In genomic region chr2:178448968-178449661, GRCh38 we compare ENCODE assay signal across 8 cellular contexts. TPM values are rescaled to one million over a fixed set of nuclear protein-coding genes. Genes with fewer than 3 reads are reported as not detected.
DNase-seq lines count a peak whose midpoint lies in the region; ATAC-seq and TF ChIP-seq lines count a peak whose summit lies in the region.

No MANE protein-coding gene starts in this region.

- ATAC-seq in natural killer cell treated with Interleukin-12 subunit alpha and Interleukin-12 subunit beta and Interleukin-15 and Interleukin-18, amount 100 ng/mL, for 72 hours = no peak
- ATAC-seq in HG02759 (IDR thresholded peaks at IDR 0.05; ENCODE audit: unreplicated experiment) = no peak

- H3K9ac ChIP-seq in HUES6 (ENCODE audit: low read length) = no peak overlapping the region

- H3K4me3 Mint-ChIP-seq in CD8-positive, alpha-beta memory T cell = peak overlapping the region; percentile 23 to 95 (median 86)
- peak overlapping the region; percentile 88 to 95 (median 90) for H3K4me3 Mint-ChIP-seq in brain
- peak overlapping the region; percentile 88 for H3K4me3 Mint-ChIP-seq in natural killer cell treated with Interleukin-12 subunit alpha and Interleukin-12 subunit beta and Interleukin-15 and Interleukin-18, amount 100 ng/mL, for 72 hours

- POLR2A ChIA-PET in CD8-positive, alpha-beta memory T cell (lab: Charles Lee) = interaction anchor here (0.6 to 2.7 kb wide), 3 partner anchors 30 to 1229 kb away, joined by 3 to 25 read pairs (median 6); no protein-coding TSS in a partner anchor

- peak overlapping the region; percentile 88 for H3K27ac ChIP-seq in CD8-positive, alpha-beta memory T cell (ENCODE audit: low read depth, low read length)
- H3K27ac ChIP-seq in HUES6 (ENCODE audit: low read depth, low read length) = no peak overlapping the region

- peaks cover 0 to 46% (median 11%) of the 10 kb centered on the region in 3 donors for H3K36me3 Mint-ChIP-seq in CD8-positive, alpha-beta memory T cell
- H3K36me3 Mint-ChIP-seq in brain = peaks cover 45% of the 10 kb centered on the region
- peaks cover 13% of the 10 kb centered on the region for H3K36me3 Mint-ChIP-seq in natural killer cell treated with Interleukin-12 subunit alpha and Interleukin-12 subunit beta and Interleukin-15 and Interleukin-18, amount 100 ng/mL, for 72 hours

- peaks cover 0 to 2% of the 10 kb centered on the region in 2 donors for H3K27me3 Mint-ChIP-seq in CD8-positive, alpha-beta memory T cell
- peaks cover 4% of the 10 kb centered on the region for H3K27me3 Mint-ChIP-seq in brain
- no peaks in the 10 kb centered on the region for H3K27me3 Mint-ChIP-seq in natural killer cell treated with Interleukin-12 subunit alpha and Interleukin-12 subunit beta and Interleukin-15 and Interleukin-18, amount 100 ng/mL, for 72 hours

- H3K27ac Mint-ChIP-seq in CD8-positive, alpha-beta memory T cell = peak overlapping the region; percentile 59 to 96 (median 94)
- H3K27ac Mint-ChIP-seq in brain = peak overlapping the region; percentile 11 to 94 (median 37)
- H3K27ac Mint-ChIP-seq in natural killer cell treated with Interleukin-12 subunit alpha and Interleukin-12 subunit beta and Interleukin-15 and Interleukin-18, amount 100 ng/mL, for 72 hours = peak overlapping the region in 1 of 2 donors; percentile 39

- CTCF ChIA-PET in CD8-positive, alpha-beta memory T cell (lab: Charles Lee) = interaction anchor here (0.9 to 3.2 kb wide), 4 partner anchors 8 to 69 kb away, joined by 3 to 27 read pairs (median 3); no protein-coding TSS in a partner anchor

- H3K4me3 ChIP-seq in CD8-positive, alpha-beta memory T cell (ENCODE audit: low read length) = no peak overlapping the region
- peak overlapping the region; percentile 95; the same call in 1 of the 2 replicates for H3K4me3 ChIP-seq in HUES6 (ENCODE audit: low read depth, low read length)

- H3K4me1 Mint-ChIP-seq in CD8-positive, alpha-beta memory T cell = peaks cover 28 to 44% (median 35%) of the 10 kb centered on the region in 3 donors
- H3K4me1 Mint-ChIP-seq in brain = peaks cover 46% of the 10 kb centered on the region
- peaks cover 19 to 29% of the 10 kb centered on the region in 2 donors for H3K4me1 Mint-ChIP-seq in natural killer cell treated with Interleukin-12 subunit alpha and Interleukin-12 subunit beta and Interleukin-15 and Interleukin-18, amount 100 ng/mL, for 72 hours (ENCODE audit: low read depth in 2 of 2)

- no peaks in the 10 kb centered on the region for H3K9me3 Mint-ChIP-seq in CD8-positive, alpha-beta memory T cell
- H3K9me3 Mint-ChIP-seq in brain = no peaks in the 10 kb centered on the region
- no peaks in the 10 kb centered on the region for H3K9me3 Mint-ChIP-seq in natural killer cell treated with Interleukin-12 subunit alpha and Interleukin-12 subunit beta and Interleukin-15 and Interleukin-18, amount 100 ng/mL, for 72 hours

- peaks cover 25% of the 10 kb centered on the region for H3K4me1 ChIP-seq in CD8-positive, alpha-beta memory T cell (ENCODE audit: insufficient read depth, low read length)
- 0 out of 2 replicates have a peak, but pooled peaks cover 3% of the 10 kb centered on the region for H3K4me1 ChIP-seq in HUES6 (ENCODE audit: control insufficient read depth, insufficient read depth, low read length)

- H3K9me3 ChIP-seq in CD8-positive, alpha-beta memory T cell (ENCODE audit: low read length) = no peaks in the 10 kb centered on the region
- H3K9me3 ChIP-seq in HUES6 (ENCODE audit: control insufficient read depth, insufficient read depth, low read depth, low read length) = no peaks in the 10 kb centered on the region

- TF ChIP-seq CTCF in brain (conservative IDR thresholded peaks at IDR 0.05) = no peak

- no peak for DNase-seq in CD8-positive, alpha-beta memory T cell
- DNase-seq in natural killer cell treated with Interleukin-12 subunit alpha and Interleukin-12 subunit beta and Interleukin-15 and Interleukin-18, amount 100 ng/mL, for 72 hours (ENCODE audit: low spot score) = no peak
- DNase-seq in amniotic stem cell (lab: John Stamatoyannopoulos, UW) = no peak
- no peak for DNase-seq in NCI-H1417 (lab: John Stamatoyannopoulos, UW)
- no peak for DNase-seq in stimulated activated CD4-positive, alpha-beta T cell treated with anti-CD3 and anti-CD28 coated beads, Interleukin-12 subunit alpha, Interleukin-12 subunit beta, amount 100 ng/mL, for 4 hours

- H3K36me3 ChIP-seq in CD8-positive, alpha-beta memory T cell (ENCODE audit: insufficient read depth, low read length) = peaks cover 23% of the 10 kb centered on the region
- peaks cover 49% of the 10 kb centered on the region for H3K36me3 ChIP-seq in HUES6 (ENCODE audit: control insufficient read depth, insufficient read depth, low read length)

- no peaks in the 10 kb centered on the region for H3K27me3 ChIP-seq in CD8-positive, alpha-beta memory T cell (ENCODE audit: insufficient read depth, low read length, poor library complexity, severe bottlenecking)
- H3K27me3 ChIP-seq in HUES6 (ENCODE audit: control insufficient read depth, insufficient read depth, low read length) = no peaks in the 10 kb centered on the region

RNA-seq across cellular contexts. Expression of gene PRKRA, which starts 1.9 kb away (rescaled TPM):
- 10 to 100 TPM; 48.4 to 48.5 TPM for total RNA-seq in CD8-positive, alpha-beta memory T cell
- 58.0 TPM for polyA plus RNA-seq in CD8-positive, alpha-beta memory T cell
- polyA plus RNA-seq in brain (ENCODE audit: insufficient read depth, low read depth, low replicate concordance) = 54.4 TPM
- total RNA-seq in natural killer cell treated with Interleukin-12 subunit alpha and Interleukin-12 subunit beta and Interleukin-15 and Interleukin-18, amount 100 ng/mL, for 72 hours = 10 to 100 TPM; 24.7 to 44.1 TPM

RNA-seq across cellular contexts. Expression of gene PJVK, which starts 2.1 kb away (rescaled TPM):
- total RNA-seq in CD8-positive, alpha-beta memory T cell = 1 to 10 TPM; 1.5 to 1.9 TPM
- not detected for polyA plus RNA-seq in CD8-positive, alpha-beta memory T cell
- 0.22 TPM for polyA plus RNA-seq in brain (ENCODE audit: insufficient read depth, low read depth, low replicate concordance)
- 1 to 10 TPM; 1.5 to 2.8 TPM for total RNA-seq in natural killer cell treated with Interleukin-12 subunit alpha and Interleukin-12 subunit beta and Interleukin-15 and Interleukin-18, amount 100 ng/mL, for 72 hours

RNA-seq across cellular contexts. Expression of gene FKBP7, which starts 29.3 kb away (rescaled TPM):
- total RNA-seq in CD8-positive, alpha-beta memory T cell = 1 to 10 TPM; 3.1 to 3.4 TPM
- 3.8 TPM for polyA plus RNA-seq in CD8-positive, alpha-beta memory T cell
- 11.1 TPM for polyA plus RNA-seq in brain (ENCODE audit: insufficient read depth, low read depth, low replicate concordance)
- 1 to 10 TPM; 2.1 TPM for total RNA-seq in natural killer cell treated with Interleukin-12 subunit alpha and Interleukin-12 subunit beta and Interleukin-15 and Interleukin-18, amount 100 ng/mL, for 72 hours

RNA-seq across cellular contexts. Expression of gene PLEKHA3, which starts 31.1 kb away (rescaled TPM):
- 10 to 100 TPM; 25.1 to 28.1 TPM for total RNA-seq in CD8-positive, alpha-beta memory T cell
- 34.9 TPM for polyA plus RNA-seq in CD8-positive, alpha-beta memory T cell
- 6.4 TPM for polyA plus RNA-seq in brain (ENCODE audit: insufficient read depth, low read depth, low replicate concordance)
- total RNA-seq in natural killer cell treated with Interleukin-12 subunit alpha and Interleukin-12 subunit beta and Interleukin-15 and Interleukin-18, amount 100 ng/mL, for 72 hours = 10 to 100 TPM; 36.7 to 41.2 TPM
